ENCODE assay signal across 28 cellular contexts in the genomic region with DNA sequence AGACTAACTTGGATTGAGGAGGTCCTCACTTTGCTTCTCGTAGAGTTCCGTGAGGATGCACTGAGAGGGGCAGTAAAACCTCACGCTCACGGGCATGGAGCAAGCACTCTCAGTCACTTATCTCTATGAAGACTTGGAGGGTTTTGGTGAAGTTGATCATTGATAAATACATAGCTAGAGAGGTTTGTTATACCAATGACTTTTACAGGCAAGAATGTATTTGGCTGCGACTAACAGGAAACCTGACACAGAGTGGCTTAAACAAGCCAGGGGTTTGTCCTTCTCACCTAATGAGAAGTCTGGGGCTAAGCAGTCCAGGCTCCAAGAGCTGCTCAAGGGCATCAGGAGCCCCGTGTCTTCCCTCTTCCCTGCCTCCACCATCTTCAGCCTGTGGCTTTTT. TPM values are rescaled to one million over a fixed set of nuclear protein-coding genes. Genes with fewer than 3 reads are reported as not detected.
A peak's percentile ranks its signal among the peaks of the same experiment; 100 is the strongest.
DNase-seq lines count a peak whose midpoint lies in the region; ATAC-seq, FAIRE-seq and TF ChIP-seq lines count a peak whose summit lies in the region.
"Had no signal": no experiment of that assay in that cellular context is flagged by ENCODE, and none has a peak within 500 bp of the region (broad histone marks: within the 10 kb centered on the region; RNA-seq: fewer than 3 reads in every experiment).

No MANE protein-coding gene starts in this region.

- TF ChIP-seq POLR2A in right lobe of liver (IDR thresholded peaks at IDR 0.05) (no peak), HepG2 (IDR thresholded peaks at IDR 0.05; ENCODE audit: insufficient read depth in 1 of 2, low read depth in 2 of 2, low read length in 2 of 2) (no peak)

- ATAC-seq in right lobe of liver (peak in 3 of 4 donors; percentile 33 to 51 (median 47)), HepG2 (no peak), HG03521 (IDR thresholded peaks at IDR 0.05; ENCODE audit: unreplicated experiment) (no peak), lower lobe of right lung (no peak), left colon (no peak)
- ATAC-seq: activated CD8-positive, alpha-beta T cell treated with anti-CD3 and anti-CD28 coated beads for 36 hours; upper lobe of right lung had no signal

- TF ChIP-seq EP300 in HepG2 (IDR thresholded peaks at IDR 0.05; ENCODE audit: low read depth in 2 of 2, low read length in 2 of 2) (no peak), HepG2 (CRISPR knock-in tag; IDR thresholded peaks at IDR 0.05; ENCODE audit: borderline replicate concordance) (no peak)

- H3K4me1 Mint-ChIP-seq in astrocyte (ENCODE audit: low read depth, unreplicated experiment) = peaks cover 20% of the 10 kb centered on the region
- peaks cover 10% of the 10 kb centered on the region for H3K4me1 Mint-ChIP-seq in nephron progenitor cell

- H3K4me3 Mint-ChIP-seq in astrocyte (ENCODE audit: unreplicated experiment) = peak overlapping the region; percentile 36
- H3K4me3 Mint-ChIP-seq in nephron progenitor cell = no peak overlapping the region
- H3K4me3 Mint-ChIP-seq: activated CD8-positive, alpha-beta T cell treated with anti-CD3 and anti-CD28 coated beads for 36 hours; memory B cell; stimulated activated effector memory CD8-positive, alpha-beta T cell treated with anti-CD3 and anti-CD28 coated beads, Interleukin-12 subunit alpha, Interleukin-12 subunit beta, amount 100 ng/mL, for 72 hours; T-helper 1 cell treated with Interleukin-12 subunit alpha and Interleukin-12 subunit beta and Interleukin-4 antibody, amounts not matched to agents 30 μg/mL and 1 μg/mL, for 36 hours had no signal

- no peaks in the 10 kb centered on the region for H3K27me3 ChIP-seq in right lobe of liver
- no peaks in the 10 kb centered on the region; a peak in 1 of 5 replicates for H3K27me3 ChIP-seq in HepG2 (ENCODE audit: control insufficient read depth in 1 of 2, insufficient read depth in 2 of 2, low read length in 2 of 2)
- H3K27me3 ChIP-seq in astrocyte (ENCODE audit: insufficient read depth, low read length) = no peaks in the 10 kb centered on the region
- H3K27me3 ChIP-seq in lower lobe of right lung (ENCODE audit: low read depth) = peaks cover 13% of the 10 kb centered on the region
- H3K27me3 ChIP-seq: BLaER1, SJSA1 had no signal

- no TSS peak for BruUV-seq in HepG2 (replicated peaks; lab: Mats Ljungman, UMichigan)

- TF ChIP-seq RAD21 in HepG2 (CRISPR knock-in tag; IDR thresholded peaks at IDR 0.05) = no peak

- no peak for FAIRE-seq in HepG2 (lab: Jason Lieb, UNC)
- no peak for FAIRE-seq in astrocyte (lab: Jason Lieb, UNC)
- FAIRE-seq: colon, frontal cortex, islet of Langerhans had no signal

- H3K36me3 Mint-ChIP-seq in astrocyte (ENCODE audit: low read depth, unreplicated experiment) = peaks cover 9% of the 10 kb centered on the region
- peaks cover 5% of the 10 kb centered on the region for H3K36me3 Mint-ChIP-seq in nephron progenitor cell (ENCODE audit: low read depth)
- H3K36me3 Mint-ChIP-seq: memory B cell; stimulated activated effector memory CD8-positive, alpha-beta T cell treated with anti-CD3 and anti-CD28 coated beads, Interleukin-12 subunit alpha, Interleukin-12 subunit beta, amount 100 ng/mL, for 72 hours had no signal

- no peak overlapping the region for H3K27ac ChIP-seq in right lobe of liver
- H3K27ac ChIP-seq in HepG2 (ENCODE audit: extremely low read length, insufficient read depth, low read length) = no peak overlapping the region
- H3K27ac ChIP-seq in astrocyte (ENCODE audit: low read depth, low read length) = no peak overlapping the region
- H3K27ac ChIP-seq in lower lobe of right lung = no peak overlapping the region
- H3K27ac ChIP-seq: BLaER1, PC-9, SJSA1, upper lobe of right lung had no signal

- in situ Hi-C loops in HepG2 (cut with HindIII; ENCODE audit: extremely low pct_ligation_motif_present, low pct_unique_long_range_greater_than_20kb) = loop anchor here (10.0 kb wide), 3 partner anchors 104 to 214 kb away; no protein-coding TSS in a partner anchor

- CTCF ChIA-PET in HepG2 (lab: Yijun Ruan, JAX; ENCODE audit: low intra/inter-chr PET ratio, low total read pairs) = no interaction called here

- H3K79me2 ChIP-seq in HepG2 (ENCODE audit: insufficient read depth, low read length) = peaks cover 19% of the 10 kb centered on the region
- H3K79me2 ChIP-seq in astrocyte (ENCODE audit: insufficient read depth, low read length) = peaks cover 83% of the 10 kb centered on the region

- H3K9ac ChIP-seq in HepG2 (ENCODE audit: insufficient read depth, low read depth, low read length) (no peak overlapping the region), astrocyte (ENCODE audit: low read length) (no peak overlapping the region)
- H3K9ac ChIP-seq: BLaER1 had no signal

- no peaks in the 10 kb centered on the region for H3K9me3 Mint-ChIP-seq in astrocyte (ENCODE audit: unreplicated experiment)
- H3K9me3 Mint-ChIP-seq in nephron progenitor cell = peaks cover 13% of the 10 kb centered on the region
- H3K9me3 Mint-ChIP-seq: activated CD8-positive, alpha-beta T cell treated with anti-CD3 and anti-CD28 coated beads for 36 hours; memory B cell; stimulated activated effector memory CD8-positive, alpha-beta T cell treated with anti-CD3 and anti-CD28 coated beads, Interleukin-12 subunit alpha, Interleukin-12 subunit beta, amount 100 ng/mL, for 72 hours; T-helper 1 cell treated with Interleukin-12 subunit alpha and Interleukin-12 subunit beta and Interleukin-4 antibody, amounts not matched to agents 30 μg/mL and 1 μg/mL, for 36 hours had no signal

- H3K4me1 ChIP-seq in right lobe of liver (no peaks in the 10 kb centered on the region), HepG2 (ENCODE audit: insufficient read depth, low read length) (peaks cover 20% of the 10 kb centered on the region), astrocyte (ENCODE audit: insufficient read depth, low read length) (peaks cover 20% of the 10 kb centered on the region), lower lobe of right lung (peaks cover 2% of the 10 kb centered on the region)
- H3K4me1 ChIP-seq: BLaER1 had no signal

- DNase-seq in right lobe of liver = no peak
- no peak for DNase-seq in HepG2 (ENCODE audit: low spot score)
- DNase-seq in astrocyte (ENCODE audit: low read depth) = peak; percentile 57
- DNase-seq in kidney glomerular epithelial cell (lab: John Stamatoyannopoulos, UW) = peak; percentile 78
- DNase-seq in nephron progenitor cell = no peak
- DNase-seq in lower lobe of right lung = no peak
- DNase-seq in left colon = no peak
- DNase-seq: activated CD4-positive, alpha-beta T cell treated with anti-CD3 and anti-CD28 coated beads for 1 hour; activated CD8-positive, alpha-beta T cell treated with anti-CD3 and anti-CD28 coated beads for 36 hours; activated effector memory CD4-positive, alpha-beta T cell treated with Interleukin-2 at 50 U/mL for 16 hours; COR-L47; effector memory CD4-positive, alpha-beta T cell; NCI-H1694; NCI-H510A treated with DMSO at 0.1 percent for 48 hours; PC-9; retina; upper lobe of right lung had no signal

- no peaks in the 10 kb centered on the region for H3K9me3 ChIP-seq in right lobe of liver
- no peaks in the 10 kb centered on the region for H3K9me3 ChIP-seq in HepG2 (ENCODE audit: low read length)
- H3K9me3 ChIP-seq in astrocyte (ENCODE audit: insufficient read depth, low read depth, low read length) = no peaks in the 10 kb centered on the region
- H3K9me3 ChIP-seq in lower lobe of right lung = no peaks in the 10 kb centered on the region
- H3K9me3 ChIP-seq: SJSA1, upper lobe of right lung had no signal

- H4K20me1 ChIP-seq in HepG2 (ENCODE audit: insufficient read depth, low read length) (no peaks in the 10 kb centered on the region), astrocyte (ENCODE audit: insufficient read depth, low read length) (peaks cover 31% of the 10 kb centered on the region)
- H4K20me1 ChIP-seq: BLaER1 had no signal

- intact Hi-C loops in right lobe of liver (cut with DNase I) = no loop called here
- intact Hi-C loops in HepG2 (cut with micrococcal nuclease; ENCODE audit: unreplicated experiment) = no loop called here
- intact Hi-C loops in lower lobe of right lung (cut with DNase I) = no loop called here
- intact Hi-C loops in left colon (cut with DNase I, micrococcal nuclease) = no loop called here

- TF ChIP-seq CTCF in right lobe of liver (IDR thresholded peaks at IDR 0.05) = no peak
- TF ChIP-seq CTCF in HepG2 (CRISPR knock-in tag; IDR thresholded peaks at IDR 0.05) = no peak
- TF ChIP-seq CTCF in astrocyte (IDR thresholded peaks at IDR 0.05; ENCODE audit: insufficient read depth, low read depth, low read length) = no peak
- TF ChIP-seq CTCF in nephron progenitor cell (IDR thresholded peaks at IDR 0.05) = no peak
- no peak for TF ChIP-seq CTCF in lower lobe of right lung (IDR thresholded peaks at IDR 0.05)

- POLR2A ChIA-PET in HepG2 (lab: Yijun Ruan, JAX) = no interaction called here

- H2AFZ ChIP-seq in HepG2 (ENCODE audit: low read length) (no peak overlapping the region), astrocyte (ENCODE audit: low read depth, low read length) (no peak overlapping the region)
- H2AFZ ChIP-seq: PC-9 had no signal

- H3K4me2 ChIP-seq in HepG2 (ENCODE audit: low read depth, low read length) (no peak overlapping the region), astrocyte (ENCODE audit: low read length) (peak overlapping the region; percentile 56)
- H3K4me2 ChIP-seq: BLaER1, PC-9, smooth muscle cell had no signal

- H3K4me3 ChIP-seq in right lobe of liver (no peak overlapping the region), HepG2 (replicated peaks in 1 of 3; ENCODE audit: insufficient read depth in 1 of 3, low read depth in 2 of 3, low read length in 3 of 3) (no peak overlapping the region), astrocyte (ENCODE audit: insufficient read depth, low read depth, low read length) (no peak overlapping the region), lower lobe of right lung (no peak overlapping the region)
- H3K4me3 ChIP-seq: BLaER1, PC-9, SJSA1, smooth muscle cell, upper lobe of right lung had no signal

- H3K27me3 Mint-ChIP-seq in astrocyte (ENCODE audit: low read depth, unreplicated experiment) (no peaks in the 10 kb centered on the region), nephron progenitor cell (ENCODE audit: low read depth, poor library complexity) (peaks cover 28% of the 10 kb centered on the region)

- H3K36me3 ChIP-seq in right lobe of liver (no peaks in the 10 kb centered on the region), HepG2 (replicated peaks in 1 of 2; ENCODE audit: control insufficient read depth in 1 of 2, insufficient read depth in 2 of 2, low read length in 2 of 2) (no peaks in the 10 kb centered on the region), astrocyte (ENCODE audit: insufficient read depth, low read length) (no peaks in the 10 kb centered on the region), lower lobe of right lung (no peaks in the 10 kb centered on the region)
- H3K36me3 ChIP-seq: BLaER1, SJSA1, upper lobe of right lung had no signal

- 43% methylated on average over 4 of the region's 6 CpGs for WGBS in right lobe of liver (ENCODE audit: insufficient coverage, low coverage, low lambda C conversion rate, missing lambda C conversion rate)
- 75% methylated on average over 6 of the region's 6 CpGs for WGBS in HepG2 (ENCODE audit: low lambda C conversion rate)

- H3K27ac Mint-ChIP-seq in astrocyte (ENCODE audit: unreplicated experiment) (no peak overlapping the region), nephron progenitor cell (no peak overlapping the region)
- H3K27ac Mint-ChIP-seq: activated CD8-positive, alpha-beta T cell treated with anti-CD3 and anti-CD28 coated beads for 36 hours; brain; memory B cell; stimulated activated effector memory CD8-positive, alpha-beta T cell treated with anti-CD3 and anti-CD28 coated beads, Interleukin-12 subunit alpha, Interleukin-12 subunit beta, amount 100 ng/mL, for 72 hours; T-helper 1 cell treated with Interleukin-12 subunit alpha and Interleukin-12 subunit beta and Interleukin-4 antibody, amounts not matched to agents 30 μg/mL and 1 μg/mL, for 36 hours had no signal

RNA-seq across cellular contexts. Expression of a gene that starts 6.1 kb away (rescaled TPM):
- total RNA-seq in right lobe of liver = 1 to 10 TPM; 1.2 to 9.0 (median 2.3) TPM
- total RNA-seq in HepG2 (2016; rRNA removed; fragmentation: Illumina TruSeq; extraction: Trizol) = 0.15 and 0.18 TPM in 2 replicates
- total RNA-seq in HepG2 (2016; cell fraction: cytosol; rRNA removed; fragmentation: Illumina TruSeq; extraction: Trizol; ENCODE audit: low read depth) = not detected in 2 replicates
- 0.16 and 0.28 TPM in 2 replicates for total RNA-seq in HepG2 (2016; cell fraction: insoluble cytoplasmic fraction; rRNA removed; fragmentation: Illumina TruSeq; extraction: Trizol)
- total RNA-seq in HepG2 (2016; cell fraction: membrane; rRNA removed; fragmentation: Illumina TruSeq; extraction: Trizol) = 0.03 and 0.06 TPM in 2 replicates
- total RNA-seq in HepG2 (2016; cell fraction: nucleus; rRNA removed; fragmentation: Illumina TruSeq; extraction: Trizol) = 0.13 and 0.40 TPM in 2 replicates
- 1.3 and 1.5 TPM in 2 replicates for polyA plus RNA-seq in HepG2 (2011; rRNA removed)
- 0.98 and 1.2 TPM in 2 replicates for polyA plus RNA-seq in HepG2 (2011; cell fraction: cytosol; rRNA removed)
- 1.0 and 1.8 TPM in 2 replicates for polyA plus RNA-seq in HepG2 (2011; cell fraction: nucleus; rRNA removed)
- 2.1 and 4.0 TPM in 2 replicates for polyA plus RNA-seq in HepG2 (2012)
- not detected in 2 replicates for polyA plus RNA-seq in HepG2 (2016; cell fraction: cytosol; fragmentation: Illumina TruSeq; extraction: Trizol; ENCODE audit: low read depth)
- 0.14 and 0.22 TPM in 2 replicates for polyA plus RNA-seq in HepG2 (2016; cell fraction: insoluble cytoplasmic fraction; fragmentation: Illumina TruSeq; extraction: Trizol; ENCODE audit: low read depth)
- polyA plus RNA-seq in HepG2 (2016; cell fraction: membrane; fragmentation: Illumina TruSeq; extraction: Trizol; ENCODE audit: low read depth) = 0.05 and 0.06 TPM in 2 replicates
- polyA plus RNA-seq in HepG2 (2016; cell fraction: nucleus; fragmentation: Illumina TruSeq; extraction: Trizol; ENCODE audit: insufficient read depth, low read depth) = 0.11 TPM in 2 replicates
- 8.3 and 12.6 TPM in 2 replicates for polyA minus RNA-seq in HepG2 (2011; rRNA and poly(A)+ RNA removed; ENCODE audit: low replicate concordance)
- 4.4 and 6.9 TPM in 2 replicates for polyA minus RNA-seq in HepG2 (2011; cell fraction: cytosol; rRNA and poly(A)+ RNA removed)
- 10.0 and 10.9 TPM in 2 replicates for polyA minus RNA-seq in HepG2 (2011; cell fraction: nucleus; rRNA and poly(A)+ RNA removed)
- total RNA-seq in astrocyte = 23.0 and 37.5 TPM in 2 replicates
- 11.0 TPM for total RNA-seq in lower lobe of right lung
- 1 to 10 TPM; 1.7 to 2.5 TPM for total RNA-seq in left colon
- total RNA-seq: activated CD8-positive, alpha-beta T cell treated with anti-CD3 and anti-CD28 coated beads for 36 hours; PC-9 had no signal

Comparison
In these comparisons a context has a peak if more than half of its experiments do, and no peak if none do; other contexts are left out.
1. ATAC-seq: peak in right lobe of liver (3 of 4); none in HepG2 (single experiment), HG03521 (single experiment), lower lobe of right lung (0 of 2) and left colon (single experiment).
2. DNase-seq: peak in astrocyte (single experiment) and kidney glomerular epithelial cell (single experiment); none in right lobe of liver (0 of 3), HepG2 (single experiment), nephron progenitor cell (single experiment), lower lobe of right lung (single experiment) and left colon (0 of 2).